In the genomic region with DNA sequence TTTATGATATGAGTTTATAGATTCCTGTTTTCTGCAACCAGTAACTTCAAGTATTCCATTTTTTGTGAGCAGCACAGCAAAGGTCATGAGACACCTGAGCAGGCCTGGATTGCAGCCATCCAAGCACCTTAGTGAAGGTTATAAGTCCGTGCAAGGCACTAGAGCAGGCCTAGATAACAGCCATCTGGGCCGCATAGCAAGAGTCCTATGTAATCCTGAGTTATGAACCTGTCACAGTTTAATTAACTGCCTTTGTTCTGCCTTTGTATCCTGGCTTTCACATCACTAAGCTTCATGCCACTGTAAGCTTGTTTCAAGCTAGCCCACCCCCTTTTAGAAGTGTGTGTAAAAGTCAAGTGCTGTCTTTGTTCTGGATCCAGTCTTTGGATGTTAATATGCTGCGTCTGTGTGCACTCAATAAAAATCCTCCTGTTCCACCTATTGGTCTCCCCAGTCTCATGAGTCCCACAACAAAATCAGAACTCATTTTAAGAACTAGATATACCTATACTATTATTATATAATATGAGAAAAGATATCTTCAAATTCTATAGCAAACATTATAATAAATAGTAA, we compare ENCODE assay signal across 22 cellular contexts.
DNase-seq lines count a peak whose midpoint lies in the region; ATAC-seq, FAIRE-seq and TF ChIP-seq lines count a peak whose summit lies in the region.
"Had no signal": no experiment of that assay in that cellular context is flagged by ENCODE, and none has a peak within 500 bp of the region (broad histone marks: within the 10 kb centered on the region; RNA-seq: fewer than 3 reads in every experiment).

No MANE protein-coding gene starts in this region.

- no peaks in the 10 kb centered on the region for H3K79me2 ChIP-seq in astrocyte (ENCODE audit: insufficient read depth, low read length)

- H3K4me3 ChIP-seq in astrocyte (ENCODE audit: insufficient read depth, low read depth, low read length): no peak overlapping the region
- H3K4me3 ChIP-seq: A549; BLaER1 treated with 17β-estradiol and CSF1 and Interleukin-3, amounts not matched to agents 10 nM and 100 nM had no signal

- H4K20me1 ChIP-seq in astrocyte (ENCODE audit: insufficient read depth, low read length): no peaks in the 10 kb centered on the region
- H4K20me1 ChIP-seq: BLaER1 treated with 17β-estradiol and CSF1 and Interleukin-3, amounts not matched to agents 10 nM and 100 nM had no signal

- no peaks in the 10 kb centered on the region for H3K4me1 Mint-ChIP-seq in astrocyte (ENCODE audit: low read depth, unreplicated experiment)
- no peaks in the 10 kb centered on the region for H3K4me1 Mint-ChIP-seq in stimulated activated effector memory CD8-positive, alpha-beta T cell treated with anti-CD3 and anti-CD28 coated beads, Interleukin-12 subunit alpha, Interleukin-12 subunit beta, amount 100 ng/mL, for 72 hours
- H3K4me1 Mint-ChIP-seq: B cell had no signal

- H3K9me3 Mint-ChIP-seq in astrocyte (ENCODE audit: unreplicated experiment): peaks cover 10% of the 10 kb centered on the region
- peaks cover 8% of the 10 kb centered on the region for H3K9me3 Mint-ChIP-seq in stimulated activated effector memory CD8-positive, alpha-beta T cell treated with anti-CD3 and anti-CD28 coated beads, Interleukin-12 subunit alpha, Interleukin-12 subunit beta, amount 100 ng/mL, for 72 hours

- no peaks in the 10 kb centered on the region for H3K36me3 Mint-ChIP-seq in astrocyte (ENCODE audit: low read depth, unreplicated experiment)
- no peaks in the 10 kb centered on the region for H3K36me3 Mint-ChIP-seq in stimulated activated effector memory CD8-positive, alpha-beta T cell treated with anti-CD3 and anti-CD28 coated beads, Interleukin-12 subunit alpha, Interleukin-12 subunit beta, amount 100 ng/mL, for 72 hours
- H3K36me3 Mint-ChIP-seq: CD8-positive, alpha-beta T cell had no signal

- FAIRE-seq in TTC549 (lab: Jason Lieb, UNC) (peak; percentile 69), astrocyte (lab: Jason Lieb, UNC) (no peak)
- FAIRE-seq: A549, G401.6, GM12891, GM19239 had no signal

- H3K9ac ChIP-seq in astrocyte (ENCODE audit: low read length): no peak overlapping the region
- H3K9ac ChIP-seq: BLaER1 treated with 17β-estradiol and CSF1 and Interleukin-3, amounts not matched to agents 10 nM and 100 nM had no signal

- no peak overlapping the region for H3K4me2 ChIP-seq in astrocyte (ENCODE audit: low read length)
- H3K4me2 ChIP-seq: A549; BLaER1 treated with 17β-estradiol and CSF1 and Interleukin-3, amounts not matched to agents 10 nM and 100 nM had no signal

- no peaks in the 10 kb centered on the region for H3K4me1 ChIP-seq in astrocyte (ENCODE audit: insufficient read depth, low read length)
- H3K4me1 ChIP-seq: A549, Caco-2 had no signal

- H3K27ac Mint-ChIP-seq in astrocyte (ENCODE audit: unreplicated experiment): no peak overlapping the region
- no peak overlapping the region for H3K27ac Mint-ChIP-seq in stimulated activated effector memory CD8-positive, alpha-beta T cell treated with anti-CD3 and anti-CD28 coated beads, Interleukin-12 subunit alpha, Interleukin-12 subunit beta, amount 100 ng/mL, for 72 hours
- H3K27ac Mint-ChIP-seq: B cell; CD4-positive, alpha-beta T cell; CD8-positive, alpha-beta T cell had no signal

- no peaks in the 10 kb centered on the region for H3K9me3 ChIP-seq in astrocyte (ENCODE audit: insufficient read depth, low read depth, low read length)
- H3K9me3 ChIP-seq: A549, Caco-2 had no signal

- DNase-seq in NCI-H82 (lab: John Stamatoyannopoulos, UW) (peak; percentile 63), NCI-H82 treated with DMSO at 0.1 percent for 48 hours (lab: John Stamatoyannopoulos, UW; ENCODE audit: unreplicated experiment) (no peak), astrocyte (ENCODE audit: low read depth) (peak; percentile 69)
- DNase-seq in stimulated activated effector memory CD8-positive, alpha-beta T cell treated with anti-CD3 and anti-CD28 coated beads, Interleukin-12 subunit alpha, Interleukin-12 subunit beta, amount 100 ng/mL, for 72 hours (ENCODE audit: low spot score in 2 of 2): no peak
- no peak for DNase-seq in stimulated activated CD4-positive, alpha-beta T cell treated with anti-CD3 and anti-CD28 coated beads, Interleukin-2, amount 100 ng/mL, for 48 hours
- DNase-seq: AML-193; Caco-2; Calu3; CD4-positive, alpha-beta T cell; CD8-positive, alpha-beta T cell; DMS 273 treated with DMSO at 0.1 percent for 48 hours; DMS79 treated with DMSO at 0.1 percent for 48 hours; GF-D8 had no signal

- H3K27me3 Mint-ChIP-seq in astrocyte (ENCODE audit: low read depth, unreplicated experiment): no peaks in the 10 kb centered on the region
- H3K27me3 Mint-ChIP-seq: B cell; CD4-positive, alpha-beta T cell had no signal

- H3K27ac ChIP-seq in astrocyte (ENCODE audit: low read depth, low read length): no peak overlapping the region
- H3K27ac ChIP-seq: 22Rv1; A549; BLaER1 treated with 17β-estradiol and CSF1 and Interleukin-3, amounts not matched to agents 10 nM and 100 nM; C4-2B had no signal

- no peak overlapping the region for H2AFZ ChIP-seq in astrocyte (ENCODE audit: low read depth, low read length)

- no peak for TF ChIP-seq CTCF in astrocyte (IDR thresholded peaks at IDR 0.05; ENCODE audit: insufficient read depth, low read depth, low read length)

- H3K36me3 ChIP-seq in astrocyte (ENCODE audit: insufficient read depth, low read length): no peaks in the 10 kb centered on the region
- H3K36me3 ChIP-seq: BLaER1 treated with 17β-estradiol and CSF1 and Interleukin-3, amounts not matched to agents 10 nM and 100 nM had no signal

- no peak for ATAC-seq in stimulated activated effector memory CD8-positive, alpha-beta T cell treated with anti-CD3 and anti-CD28 coated beads, Interleukin-12 subunit alpha, Interleukin-12 subunit beta, amount 100 ng/mL, for 72 hours
- ATAC-seq: A549; CD8-positive, alpha-beta T cell had no signal

- no peaks in the 10 kb centered on the region for H3K27me3 ChIP-seq in astrocyte (ENCODE audit: insufficient read depth, low read length)
- H3K27me3 ChIP-seq: BLaER1 treated with 17β-estradiol and CSF1 and Interleukin-3, amounts not matched to agents 10 nM and 100 nM had no signal

- no peak overlapping the region for H3K4me3 Mint-ChIP-seq in astrocyte (ENCODE audit: unreplicated experiment)
- H3K4me3 Mint-ChIP-seq in stimulated activated effector memory CD8-positive, alpha-beta T cell treated with anti-CD3 and anti-CD28 coated beads, Interleukin-12 subunit alpha, Interleukin-12 subunit beta, amount 100 ng/mL, for 72 hours: no peak overlapping the region
- H3K4me3 Mint-ChIP-seq: B cell; CD4-positive, alpha-beta T cell; CD8-positive, alpha-beta T cell had no signal

Comparison
In these comparisons a context has a peak if more than half of its experiments do, and no peak if none do; other contexts are left out.
1. DNase-seq: peak in NCI-H82 (single experiment) and astrocyte (single experiment); none in NCI-H82 treated with DMSO at 0.1 percent for 48 hours (single experiment), stimulated activated effector memory CD8-positive, alpha-beta T cell treated with anti-CD3 and anti-CD28 coated beads, Interleukin-12 subunit alpha, Interleukin-12 subunit beta, amount 100 ng/mL, for 72 hours (0 of 2) and stimulated activated CD4-positive, alpha-beta T cell treated with anti-CD3 and anti-CD28 coated beads, Interleukin-2, amount 100 ng/mL, for 48 hours (0 of 2).